ENCODE assay signal across 8 cellular contexts in the genomic region with DNA sequence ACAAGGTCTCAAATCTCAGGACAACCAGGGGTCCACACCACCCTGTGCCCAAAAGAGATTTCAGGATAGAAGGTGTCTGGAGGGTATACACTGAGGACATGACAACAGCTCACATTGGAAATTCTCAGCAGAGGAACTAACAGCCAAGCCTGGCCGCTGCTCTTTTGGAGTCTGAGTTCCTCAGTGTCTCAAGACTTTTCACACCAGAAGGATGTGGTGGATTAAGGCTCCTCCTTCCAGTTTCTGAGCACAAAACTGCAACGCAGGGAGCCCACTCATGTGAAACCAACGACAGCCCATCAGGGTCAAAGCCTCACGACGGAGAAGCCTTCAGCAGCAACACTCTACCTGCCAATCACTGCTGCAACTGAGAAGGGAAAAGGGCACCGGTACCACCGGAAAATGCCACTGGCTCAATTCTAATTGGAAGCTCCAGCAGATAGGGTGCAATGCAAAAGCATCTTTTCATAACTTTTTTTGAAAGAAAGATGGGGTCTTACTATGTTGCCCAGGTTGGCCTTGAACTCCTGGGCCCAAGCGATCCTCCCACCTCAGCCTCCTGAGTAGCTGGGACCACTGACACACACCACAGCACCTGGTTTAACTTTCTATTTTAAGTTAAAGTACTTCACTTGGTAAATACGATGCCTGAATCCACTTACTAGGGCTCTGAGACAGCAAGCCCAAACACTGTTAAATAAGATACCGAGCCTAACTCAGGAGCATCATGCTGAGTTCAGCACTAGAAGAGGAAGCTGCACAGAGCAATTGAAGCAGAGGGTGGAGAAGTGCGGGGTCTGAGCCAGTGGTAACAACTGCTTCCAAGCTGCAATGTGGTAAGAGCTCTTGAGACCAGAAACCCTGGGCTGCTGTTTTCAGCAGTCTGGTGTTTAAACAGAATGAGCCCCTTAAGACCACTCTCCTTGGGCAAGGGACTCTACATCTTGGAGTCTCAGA. TPM values are rescaled to one million over a fixed set of nuclear protein-coding genes. Genes with fewer than 3 reads are reported as not detected.
A peak's percentile ranks its signal among the peaks of the same experiment; 100 is the strongest.
DNase-seq lines count a peak whose midpoint lies in the region; ATAC-seq and TF ChIP-seq lines count a peak whose summit lies in the region.

No MANE protein-coding gene starts in this region.

- H4K20me1 ChIP-seq in BLaER1 treated with 17β-estradiol and CSF1 and Interleukin-3, amounts not matched to agents 10 nM and 100 nM = peaks cover 98 to 100% (median 100%) of the 10 kb centered on the region in 11 experiments

- no peak for TF ChIP-seq POLR2A in adrenal gland (IDR thresholded peaks at IDR 0.05)

- 63 to 75% (median 66%) methylated on average over 11 of the region's 11 CpGs for WGBS in adrenal gland, 4 donors

- peaks cover 78 to 80% of the 10 kb centered on the region in 2 donors for H3K4me1 Mint-ChIP-seq in natural killer cell

- no peaks in the 10 kb centered on the region for H3K27me3 ChIP-seq in BLaER1 treated with 17β-estradiol and CSF1 and Interleukin-3, amounts not matched to agents 10 nM and 100 nM
- H3K27me3 ChIP-seq in adrenal gland = no peaks in the 10 kb centered on the region

- no peaks in the 10 kb centered on the region for H3K9me3 ChIP-seq in BLaER1 treated with 17β-estradiol and CSF1 and Interleukin-3, amounts not matched to agents 10 nM and 100 nM (replicated peaks in 1 of 11)
- H3K9me3 ChIP-seq in adrenal gland (replicated peaks in 1 of 3) = no peaks in the 10 kb centered on the region

- intact Hi-C loops in adrenal gland (cut with DNase I) = no loop called here
- intact Hi-C loops in natural killer cell (cut with micrococcal nuclease) = loop anchor here (1.0 to 5.0 kb wide), 4 partner anchors 8 to 119 kb away; a partner anchor contains a TSS

- DNase-seq in NCI-H128 (lab: John Stamatoyannopoulos, UW; ENCODE audit: unreplicated experiment) = peak; percentile 23
- DNase-seq in adrenal gland = peak in 2 of 7 donors; percentile 48 to 68
- DNase-seq in natural killer cell = peak; percentile 55
- DNase-seq in AG08395 (ENCODE audit: low spot score) = no peak
- DNase-seq in NCI-H1694 (lab: John Stamatoyannopoulos, UW) = no peak

- H3K36me3 Mint-ChIP-seq in natural killer cell = no peaks in the 10 kb centered on the region

- H3K9me3 Mint-ChIP-seq in natural killer cell = no peaks in the 10 kb centered on the region

- peak overlapping the region; percentile 41 to 90 (median 80); a peak in 21 of 22 replicates for H3K27ac ChIP-seq in BLaER1 treated with 17β-estradiol and CSF1 and Interleukin-3, amounts not matched to agents 10 nM and 100 nM
- H3K27ac ChIP-seq in adrenal gland = peak overlapping the region in 4 of 5 donors; percentile 22 to 87 (median 54)

- H3K36me3 ChIP-seq in BLaER1 treated with 17β-estradiol and CSF1 and Interleukin-3, amounts not matched to agents 10 nM and 100 nM = peaks cover 42 to 81% (median 60%) of the 10 kb centered on the region in 11 experiments; a peak in 20 of 22 replicates
- peaks cover 0 to 10% of the 10 kb centered on the region in 2 donors for H3K36me3 ChIP-seq in adrenal gland (replicated peaks in 1 of 2)

- ATAC-seq in GM19468 (IDR thresholded peaks at IDR 0.05; ENCODE audit: extremely low read depth, unreplicated experiment) (peak; percentile 30), natural killer cell (peak; percentile 73 to 85 (median 77)), GM21526 (IDR thresholded peaks at IDR 0.05; ENCODE audit: low FRiP score, unreplicated experiment) (no peak)

- peaks cover 67 to 100% (median 78%) of the 10 kb centered on the region in 10 experiments for H3K4me1 ChIP-seq in BLaER1 treated with 17β-estradiol and CSF1 and Interleukin-3, amounts not matched to agents 10 nM and 100 nM
- H3K4me1 ChIP-seq in adrenal gland (replicated peaks in 1 of 2) = peaks cover 4 to 76% of the 10 kb centered on the region in 2 donors

- TF ChIP-seq CTCF in adrenal gland (IDR thresholded peaks at IDR 0.05) (no peak), natural killer cell (IDR thresholded peaks at IDR 0.05) (no peak)

- no peaks in the 10 kb centered on the region for H3K27me3 Mint-ChIP-seq in natural killer cell (ENCODE audit: low read depth in 2 of 2)

- peak overlapping the region; percentile 88 for H3K4me3 Mint-ChIP-seq in natural killer cell

- peak overlapping the region; percentile 58 to 95 (median 71) for H3K9ac ChIP-seq in BLaER1 treated with 17β-estradiol and CSF1 and Interleukin-3, amounts not matched to agents 10 nM and 100 nM

- H3K27ac Mint-ChIP-seq in natural killer cell = peak overlapping the region; percentile 97 to 98

- peak overlapping the region in 8 of 10 experiments; percentile 8 to 50 (median 30); a peak in 13 of 20 replicates for H3K4me3 ChIP-seq in BLaER1 treated with 17β-estradiol and CSF1 and Interleukin-3, amounts not matched to agents 10 nM and 100 nM
- no peak overlapping the region for H3K4me3 ChIP-seq in adrenal gland

- H3K4me2 ChIP-seq in BLaER1 treated with 17β-estradiol and CSF1 and Interleukin-3, amounts not matched to agents 10 nM and 100 nM = peak overlapping the region; percentile 71 to 100 (median 90)

RNA-seq across cellular contexts. Expression of a gene that starts 7.8 kb away (rescaled TPM):
- 100 to 1,000 TPM; 110 to 386 (median 204) TPM for total RNA-seq in adrenal gland
- 100 to 1,000 TPM; 156 to 314 (median 171) TPM for polyA plus RNA-seq in adrenal gland
- total RNA-seq in natural killer cell = 100 to 1,000 TPM; 369 to 393 (median 375) TPM

Comparison
In these comparisons a context has a peak if more than half of its experiments do, and no peak if none do; other contexts are left out.
1. H3K4me3 ChIP-seq: peak in BLaER1 treated with 17β-estradiol and CSF1 and Interleukin-3, amounts not matched to agents 10 nM and 100 nM (8 of 10); none in adrenal gland (0 of 4).
2. DNase-seq: peak in NCI-H128 (single experiment) and natural killer cell (single experiment); none in AG08395 (single experiment) and NCI-H1694 (single experiment).